In the genomic region with DNA sequence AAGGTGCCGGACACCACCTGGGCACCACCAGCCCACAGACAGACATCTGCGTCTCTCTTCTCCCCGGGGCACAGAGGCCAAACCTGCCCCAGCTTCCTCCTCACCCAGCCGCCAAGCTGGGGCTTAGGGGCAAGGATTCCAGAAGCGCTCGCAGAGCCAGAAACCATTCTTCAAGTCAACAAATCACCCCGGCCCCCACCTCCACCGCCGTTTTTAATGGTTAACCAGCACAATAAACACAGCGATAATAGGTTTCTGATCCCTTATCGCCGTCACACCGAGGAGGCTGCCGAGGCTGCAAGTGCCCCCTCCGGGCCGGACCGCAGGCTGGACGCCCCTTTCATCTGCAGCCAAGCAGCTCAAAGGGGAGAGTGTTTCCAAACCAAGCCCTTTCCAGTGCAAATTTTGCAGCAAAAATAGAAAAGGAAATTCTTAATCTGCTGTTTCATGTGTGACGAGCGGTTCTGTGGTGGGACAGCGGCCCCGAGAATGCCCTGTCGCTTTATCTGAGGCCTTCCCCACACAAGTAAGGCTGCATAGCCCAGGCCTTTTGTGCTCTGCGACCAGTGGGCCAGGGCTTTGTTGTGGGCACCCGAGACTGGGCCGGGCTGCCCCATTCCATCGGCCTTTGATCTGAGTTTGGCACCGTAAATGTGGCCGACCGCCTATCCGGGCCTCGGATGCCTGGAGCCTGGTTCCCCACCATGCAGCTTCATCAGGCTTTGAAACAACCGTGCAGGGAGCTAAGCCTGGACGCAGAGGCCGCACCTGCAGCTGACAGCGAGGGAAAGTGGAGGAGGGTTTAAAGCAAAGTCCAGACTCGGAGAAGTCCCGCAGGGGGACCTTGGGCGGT, we compare ENCODE assay signal across 11 cellular contexts.
DNase-seq lines count a peak whose midpoint lies in the region; ATAC-seq and TF ChIP-seq lines count a peak whose summit lies in the region.
"Had no signal": no experiment of that assay in that cellular context is flagged by ENCODE, and none has a peak within 500 bp of the region (broad histone marks: within the 10 kb centered on the region; RNA-seq: fewer than 3 reads in every experiment).

No MANE protein-coding gene starts in this region.

- H3K9me3 ChIP-seq in duodenal mucosa (ENCODE audit: control insufficient read depth in 1 of 2, low read length in 2 of 2) (no peaks in the 10 kb centered on the region), aorta (ENCODE audit: control insufficient read depth, low read length) (no peaks in the 10 kb centered on the region)
- H3K9me3 ChIP-seq: neutrophil had no signal

- H3K27me3 ChIP-seq in duodenal mucosa (ENCODE audit: control insufficient read depth in 1 of 2, insufficient read depth in 2 of 2, low read length in 2 of 2) (no peaks in the 10 kb centered on the region), aorta (ENCODE audit: control insufficient read depth in 1 of 2, insufficient read depth in 2 of 2, low read length in 1 of 2) (no peaks in the 10 kb centered on the region)

- H3K4me3 Mint-ChIP-seq in natural killer cell = no peak overlapping the region
- H3K4me3 Mint-ChIP-seq in natural killer cell treated with Interleukin-12 subunit alpha and Interleukin-12 subunit beta and Interleukin-15 and Interleukin-18, amount 100 ng/mL, for 72 hours = no peak overlapping the region

- ATAC-seq in natural killer cell = no peak
- no peak for ATAC-seq in natural killer cell treated with Interleukin-12 subunit alpha and Interleukin-12 subunit beta and Interleukin-15 and Interleukin-18, amount 100 ng/mL, for 72 hours
- ATAC-seq in aorta (ENCODE audit: low FRiP score) = no peak
- no peak for ATAC-seq in HG02763 (IDR thresholded peaks at IDR 0.05; ENCODE audit: unreplicated experiment)

- H3K27ac Mint-ChIP-seq in natural killer cell = no peak overlapping the region
- no peak overlapping the region for H3K27ac Mint-ChIP-seq in natural killer cell treated with Interleukin-12 subunit alpha and Interleukin-12 subunit beta and Interleukin-15 and Interleukin-18, amount 100 ng/mL, for 72 hours

- DNase-seq in natural killer cell (peak; percentile 14), mucosa of gallbladder (ENCODE audit: low spot score) (peak; percentile 60), aorta (peak; percentile 35 to 64), Kasumi-1 (lab: John Stamatoyannopoulos, UW) (no peak), DMS 273 (lab: John Stamatoyannopoulos, UW; ENCODE audit: unreplicated experiment) (no peak)
- DNase-seq in natural killer cell treated with Interleukin-12 subunit alpha and Interleukin-12 subunit beta and Interleukin-15 and Interleukin-18, amount 100 ng/mL, for 72 hours (ENCODE audit: low spot score) = no peak
- DNase-seq: stimulated activated CD8-positive, alpha-beta memory T cell treated with anti-CD3 and anti-CD28 coated beads, Interleukin-4, amount 100 ng/mL, for 48 hours had no signal

- H3K9ac ChIP-seq in duodenal mucosa (ENCODE audit: low read depth in 1 of 2, low read length in 2 of 2) = peak overlapping the region in 1 of 2 donors; percentile 57

- intact Hi-C loops in natural killer cell (cut with micrococcal nuclease) = no loop called here
- intact Hi-C loops in aorta (cut with DNase I) = no loop called here

- no peaks in the 10 kb centered on the region for H3K9me3 Mint-ChIP-seq in natural killer cell
- H3K9me3 Mint-ChIP-seq in natural killer cell treated with Interleukin-12 subunit alpha and Interleukin-12 subunit beta and Interleukin-15 and Interleukin-18, amount 100 ng/mL, for 72 hours = no peaks in the 10 kb centered on the region

- H3K36me3 Mint-ChIP-seq in natural killer cell = no peaks in the 10 kb centered on the region
- H3K36me3 Mint-ChIP-seq in natural killer cell treated with Interleukin-12 subunit alpha and Interleukin-12 subunit beta and Interleukin-15 and Interleukin-18, amount 100 ng/mL, for 72 hours = no peaks in the 10 kb centered on the region
- H3K36me3 Mint-ChIP-seq: brain had no signal

- peaks cover 4 to 10% of the 10 kb centered on the region in 2 donors for H3K27me3 Mint-ChIP-seq in natural killer cell (ENCODE audit: low read depth in 2 of 2)
- peaks cover 0 to 3% of the 10 kb centered on the region in 2 donors for H3K27me3 Mint-ChIP-seq in natural killer cell treated with Interleukin-12 subunit alpha and Interleukin-12 subunit beta and Interleukin-15 and Interleukin-18, amount 100 ng/mL, for 72 hours
- H3K27me3 Mint-ChIP-seq: brain had no signal

- TF ChIP-seq CTCF in natural killer cell (IDR thresholded peaks at IDR 0.05) = no peak

- H3K27ac ChIP-seq in duodenal mucosa (ENCODE audit: low read depth, low read length) (peak overlapping the region; percentile 22), aorta (ENCODE audit: low read depth in 1 of 2, low read length in 2 of 2) (no peak overlapping the region)
- H3K27ac ChIP-seq: neutrophil had no signal

- peaks cover 26 to 42% of the 10 kb centered on the region in 2 donors for H3K4me1 ChIP-seq in duodenal mucosa (ENCODE audit: control insufficient read depth in 1 of 2, insufficient read depth in 2 of 2, low read length in 2 of 2)
- H3K4me1 ChIP-seq in aorta (ENCODE audit: control insufficient read depth in 1 of 2, insufficient read depth in 2 of 2, low read length in 2 of 2) = no peaks in the 10 kb centered on the region

- H3K36me3 ChIP-seq in duodenal mucosa (ENCODE audit: control insufficient read depth in 1 of 2, insufficient read depth in 2 of 2, low read length in 2 of 2) = no peaks in the 10 kb centered on the region
- no peaks in the 10 kb centered on the region for H3K36me3 ChIP-seq in aorta (ENCODE audit: control insufficient read depth in 1 of 2, insufficient read depth in 2 of 2, low read length in 1 of 2)
- H3K36me3 ChIP-seq: neutrophil had no signal

- peaks cover 0 to 10% of the 10 kb centered on the region in 2 donors for H3K4me1 Mint-ChIP-seq in natural killer cell
- no peaks in the 10 kb centered on the region for H3K4me1 Mint-ChIP-seq in natural killer cell treated with Interleukin-12 subunit alpha and Interleukin-12 subunit beta and Interleukin-15 and Interleukin-18, amount 100 ng/mL, for 72 hours (ENCODE audit: low read depth in 2 of 2)

- WGBS in aorta, 2 donors = 29 to 37% methylated on average over 39 of the region's 39 CpGs

- peak overlapping the region in 1 of 2 donors; percentile 22 for H3K4me3 ChIP-seq in duodenal mucosa (ENCODE audit: low read depth in 1 of 2, low read length in 2 of 2)
- no peak overlapping the region for H3K4me3 ChIP-seq in aorta (ENCODE audit: low read length in 2 of 2)

Comparison
In these comparisons a context has a peak if more than half of its experiments do, and no peak if none do; other contexts are left out.
1. DNase-seq: peak in natural killer cell (single experiment), mucosa of gallbladder (single experiment) and aorta (2 of 2); none in natural killer cell treated with Interleukin-12 subunit alpha and Interleukin-12 subunit beta and Interleukin-15 and Interleukin-18, amount 100 ng/mL, for 72 hours (single experiment), Kasumi-1 (0 of 2) and DMS 273 (single experiment).